ENCODE assay signal across 14 cellular contexts in genomic region chr2:197893403-197894177, GRCh38.
DNase-seq lines count a peak whose midpoint lies in the region; ATAC-seq and TF ChIP-seq lines count a peak whose summit lies in the region.
"Had no signal": no experiment of that assay in that cellular context is flagged by ENCODE, and none has a peak within 500 bp of the region (broad histone marks: within the 10 kb centered on the region; RNA-seq: fewer than 3 reads in every experiment).

No MANE protein-coding gene starts in this region.

- no peaks in the 10 kb centered on the region for H3K9me3 ChIP-seq in CD4-positive, alpha-beta T cell (ENCODE audit: control insufficient read depth, low read length)
- no peaks in the 10 kb centered on the region for H3K9me3 ChIP-seq in heart left ventricle
- H3K9me3 ChIP-seq: HAP-1 had no signal

- intact Hi-C loops in CD4-positive, alpha-beta T cell (cut with DNase I, micrococcal nuclease) = loop anchor here in 1 of 2 experiments (2.0 to 5.0 kb wide), 2 partner anchors 41 to 86 kb away; no protein-coding TSS in a partner anchor
- intact Hi-C loops in heart left ventricle (cut with DNase I) = loop anchor here in 3 of 10 donors (5.0 to 10.0 kb wide), 3 partner anchors 64 to 89 kb away; partner anchors contain the start of gene PLCL1 (in 2 of the 3)

- TF ChIP-seq CTCF in CD4-positive, alpha-beta T cell (IDR thresholded peaks at IDR 0.05) = no peak
- TF ChIP-seq CTCF in heart left ventricle (IDR thresholded peaks at IDR 0.05) (no peak), GM10266 (IDR thresholded peaks at IDR 0.05; ENCODE audit: control insufficient read depth, insufficient read depth, low read depth, missing control alignments) (no peak)

- H3K9me3 Mint-ChIP-seq in CD4-positive, alpha-beta T cell = peaks cover 2% of the 10 kb centered on the region

- H3K27me3 Mint-ChIP-seq in CD4-positive, alpha-beta T cell = no peaks in the 10 kb centered on the region

- no peak for DNase-seq in CD4-positive, alpha-beta T cell
- peak in 4 of 5 donors; percentile 41 to 72 (median 57) for DNase-seq in heart left ventricle
- DNase-seq in GM10266 (ENCODE audit: extremely low spot score) = no peak
- no peak for DNase-seq in NCI-H1694 (lab: John Stamatoyannopoulos, UW)
- no peak for DNase-seq in SIG-M5 treated with dmso at 0.1 percent for 504 hours (lab: John Stamatoyannopoulos, UW; ENCODE audit: unreplicated experiment)
- DNase-seq: C1 segment of cervical spinal cord, cortex of kidney, foreskin melanocyte, NCI-H1105 treated with DMSO at 0.1 percent for 48 hours had no signal

- TF ChIP-seq POLR2A in heart left ventricle (IDR thresholded peaks at IDR 0.05) = no peak

- peak overlapping the region in 7 of 12 donors; percentile 2 to 28 (median 23) for H3K4me3 ChIP-seq in heart left ventricle
- H3K4me3 ChIP-seq: HAP-1 had no signal

- peaks cover 6 to 74% (median 46%) of the 10 kb centered on the region in 12 donors for H3K4me1 ChIP-seq in heart left ventricle
- H3K4me1 ChIP-seq: HAP-1 had no signal

- WGBS in heart left ventricle, 4 donors = 37 to 46% (median 42%) methylated on average over 6 of the region's 6 CpGs

- no peaks in the 10 kb centered on the region for H3K27me3 ChIP-seq in CD4-positive, alpha-beta T cell (ENCODE audit: control insufficient read depth, insufficient read depth, low read length)
- no peaks in the 10 kb centered on the region for H3K27me3 ChIP-seq in heart left ventricle

- H3K27ac ChIP-seq in CD4-positive, alpha-beta T cell (ENCODE audit: low read depth, low read length) = no peak overlapping the region
- H3K27ac ChIP-seq in heart left ventricle = peak overlapping the region; percentile 56 to 83 (median 74)

- H3K36me3 ChIP-seq in heart left ventricle = no peaks in the 10 kb centered on the region
- H3K36me3 ChIP-seq: HAP-1 had no signal

- POLR2A ChIA-PET in CD4-positive, alpha-beta T cell (lab: Charles Lee) = interaction anchor here (1.0 to 1.6 kb wide), 5 partner anchors 24 to 377 kb away, joined by 3 to 10 read pairs (median 4); partner anchors contain the start of gene PLCL1

- peak; percentile 30 for ATAC-seq in CD4-positive, alpha-beta T cell (ENCODE audit: poor library complexity)
- ATAC-seq in GM19023 (IDR thresholded peaks at IDR 0.05; ENCODE audit: unreplicated experiment) = peak; percentile 45
- ATAC-seq in HG03439 (IDR thresholded peaks at IDR 0.05; ENCODE audit: unreplicated experiment) = peak; percentile 70
- ATAC-seq in heart left ventricle = peak; percentile 90 to 95 (median 94)
- no peak for ATAC-seq in GM18511 (IDR thresholded peaks at IDR 0.05; ENCODE audit: unreplicated experiment)
- ATAC-seq: sciatic nerve had no signal

- H3K4me3 Mint-ChIP-seq in CD4-positive, alpha-beta T cell = peak overlapping the region; percentile 78

- H3K4me1 Mint-ChIP-seq in CD4-positive, alpha-beta T cell (ENCODE audit: low read depth) = peaks cover 83% of the 10 kb centered on the region

- H3K36me3 Mint-ChIP-seq in CD4-positive, alpha-beta T cell (ENCODE audit: low read depth) = peaks cover 5% of the 10 kb centered on the region

- peak overlapping the region; percentile 89 for H3K27ac Mint-ChIP-seq in CD4-positive, alpha-beta T cell

- CTCF ChIA-PET in CD4-positive, alpha-beta T cell (lab: Charles Lee) = interaction anchor here (1.1 to 1.3 kb wide), 2 partner anchors 14 to 24 kb away, joined by 3 read pairs; no protein-coding TSS in a partner anchor

Comparison
In these comparisons a context has a peak if more than half of its experiments do, and no peak if none do; other contexts are left out.
1. DNase-seq: peak in heart left ventricle (4 of 5); none in CD4-positive, alpha-beta T cell (0 of 10), GM10266 (single experiment), NCI-H1694 (single experiment) and SIG-M5 treated with dmso at 0.1 percent for 504 hours (single experiment).